22 cellular contexts compared by ENCODE assay signal in genomic region chr1:6170116-6170741, GRCh38. TPM values are rescaled to one million over a fixed set of nuclear protein-coding genes. Genes with fewer than 3 reads are reported as not detected.
"Had no signal": no experiment of that assay in that cellular context is flagged by ENCODE, and none has a peak within 500 bp of the region (broad histone marks: within the 10 kb centered on the region; RNA-seq: fewer than 3 reads in every experiment).

No MANE protein-coding gene starts in this region.

- H3K4me1 ChIP-seq: heart right ventricle, prostate gland, right atrium auricular region, sigmoid colon, thyroid gland had no signal

- DNase-seq: dermis blood vessel endothelial cell; effector memory CD8-positive, alpha-beta T cell; erythroblast; esophagus squamous epithelium; foreskin melanocyte; glutamatergic neuron; heart right ventricle; hippocampal formation; immature natural killer cell; sigmoid colon; stimulated activated CD4-positive, alpha-beta T cell treated with anti-CD3 and anti-CD28 coated beads, Interleukin-2, amount 100 ng/mL, for 24 hours; stimulated activated CD4-positive, alpha-beta T cell treated with anti-CD3 and anti-CD28 coated beads, Interleukin-4, amount 100 ng/mL, for 24 hours; thyroid gland; trophoblast cell had no signal

- H3K27me3 ChIP-seq: right atrium auricular region, thyroid gland had no signal

- H3K27ac ChIP-seq: coronary artery, esophagus squamous epithelium, heart right ventricle, prostate gland, right atrium auricular region, sigmoid colon, suprapubic skin, thyroid gland had no signal

- ATAC-seq: effector memory CD8-positive, alpha-beta T cell; stimulated activated effector memory CD8-positive, alpha-beta T cell treated with anti-CD3 and anti-CD28 coated beads, Interleukin-12 subunit alpha, Interleukin-12 subunit beta, amount 100 ng/mL, for 72 hours had no signal

- H3K9me3 ChIP-seq: esophagus squamous epithelium, heart right ventricle, prostate gland, right atrium auricular region, sigmoid colon, suprapubic skin, thyroid gland had no signal

- H3K4me3 ChIP-seq: coronary artery, esophagus squamous epithelium, heart right ventricle, lung, prostate gland, right atrium auricular region, sigmoid colon, suprapubic skin, thyroid gland had no signal

- H3K36me3 ChIP-seq: esophagus squamous epithelium, heart right ventricle, prostate gland, right atrium auricular region, sigmoid colon, suprapubic skin, thyroid gland had no signal

RNA-seq across cellular contexts. Expression of gene CHD5, which starts 9.9 kb away (rescaled TPM):
- total RNA-seq: skeletal muscle tissue had no signal
- polyA plus RNA-seq: liver had no signal
